In the genomic region with DNA sequence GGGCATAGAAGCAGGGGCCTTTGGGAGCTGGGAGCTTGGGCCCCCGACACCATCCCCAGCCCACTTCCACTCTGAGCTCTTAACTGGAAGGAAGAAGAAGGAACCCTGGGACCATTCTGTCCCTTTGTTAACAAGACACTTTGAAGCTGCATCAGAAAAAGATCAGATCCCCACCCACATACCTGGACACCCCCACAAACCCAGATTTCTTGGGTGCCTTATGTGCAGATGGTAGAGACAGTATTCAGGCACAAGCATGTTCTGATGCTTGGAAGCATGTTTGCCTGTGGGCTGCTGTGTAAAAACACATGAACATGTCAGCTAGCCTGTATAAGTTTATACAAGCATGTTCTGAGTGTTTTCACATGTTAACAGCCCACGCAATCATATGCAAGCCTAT, we compare ENCODE assay signal across 19 cellular contexts. TPM values are rescaled to one million over a fixed set of nuclear protein-coding genes. Genes with fewer than 3 reads are reported as not detected.
"Had no signal": no experiment of that assay in that cellular context is flagged by ENCODE, and none has a peak within 500 bp of the region (broad histone marks: within the 10 kb centered on the region; RNA-seq: fewer than 3 reads in every experiment).

No MANE protein-coding gene starts in this region.

- H3K36me3 ChIP-seq: esophagus muscularis mucosa, stomach had no signal

- H3K79me2 ChIP-seq: hepatocyte had no signal

- H3K9me3 ChIP-seq: esophagus muscularis mucosa, stomach had no signal

- H3K9me3 Mint-ChIP-seq: natural killer cell treated with Interleukin-12 subunit alpha and Interleukin-12 subunit beta and Interleukin-15 and Interleukin-18, amount 100 ng/mL, for 72 hours had no signal

- ATAC-seq: left colon; left ventricle myocardium superior; natural killer cell treated with Interleukin-12 subunit alpha and Interleukin-12 subunit beta and Interleukin-15 and Interleukin-18, amount 100 ng/mL, for 72 hours had no signal

- H3K4me2 ChIP-seq: hepatocyte had no signal

- H3K4me3 ChIP-seq: esophagus muscularis mucosa, hepatocyte, lung, stomach had no signal

- H2AFZ ChIP-seq: hepatocyte had no signal

- H3K27ac ChIP-seq: epithelial cell of prostate, esophagus muscularis mucosa, hepatocyte, stomach had no signal

- H3K4me3 Mint-ChIP-seq: natural killer cell treated with Interleukin-12 subunit alpha and Interleukin-12 subunit beta and Interleukin-15 and Interleukin-18, amount 100 ng/mL, for 72 hours had no signal

- H3K27ac Mint-ChIP-seq: natural killer cell treated with Interleukin-12 subunit alpha and Interleukin-12 subunit beta and Interleukin-15 and Interleukin-18, amount 100 ng/mL, for 72 hours had no signal

- DNase-seq: cortex of kidney; effector memory CD4-positive, alpha-beta T cell; left colon; left ventricle myocardium superior; mesenchymal stem cell; midbrain; right cardiac atrium; small intestine; stimulated activated CD4-positive, alpha-beta T cell treated with anti-CD3 and anti-CD28 coated beads, Interleukin-12 subunit alpha, Interleukin-12 subunit beta, amount 100 ng/mL, for 4 hours; stimulated activated naive CD4-positive, alpha-beta T cell; stomach; substantia nigra; trophoblast cell had no signal

RNA-seq across cellular contexts. Expression of gene DLGAP3, which starts 3.7 kb away (rescaled TPM):
- total RNA-seq: urinary bladder had no signal
